ENCODE assay signal across 8 cellular contexts in genomic region chr10:451021-451471, GRCh38.
DNase-seq lines count a peak whose midpoint lies in the region; ATAC-seq and TF ChIP-seq lines count a peak whose summit lies in the region.

No MANE protein-coding gene starts in this region.

- CTCF ChIA-PET in CD4-positive, alpha-beta memory T cell (lab: Charles Lee; ENCODE audit: partially characterized antibody): interaction anchor here (0.8 to 1.7 kb wide), 3 partner anchors 9 to 190 kb away, joined by 3 to 8 read pairs (median 3); no protein-coding TSS in a partner anchor

- peaks cover 65% of the 10 kb centered on the region for H3K4me1 ChIP-seq in CD4-positive, alpha-beta memory T cell (ENCODE audit: insufficient read depth, low read length)
- H3K4me1 ChIP-seq in spleen: peaks cover 0 to 43% (median 15%) of the 10 kb centered on the region in 6 donors

- H3K27me3 ChIP-seq in CD4-positive, alpha-beta memory T cell (ENCODE audit: insufficient read depth, low read length): no peaks in the 10 kb centered on the region
- H3K27me3 ChIP-seq in spleen (replicated peaks in 1 of 7): no peaks in the 10 kb centered on the region

- no peaks in the 10 kb centered on the region for H3K9me3 Mint-ChIP-seq in CD4-positive, alpha-beta memory T cell

- no peaks in the 10 kb centered on the region for H3K27me3 Mint-ChIP-seq in CD4-positive, alpha-beta memory T cell

- H3K36me3 Mint-ChIP-seq in CD4-positive, alpha-beta memory T cell: no peaks in the 10 kb centered on the region

- peak overlapping the region; percentile 72 to 89 (median 79) for H3K4me3 Mint-ChIP-seq in CD4-positive, alpha-beta memory T cell

- DNase-seq in CD4-positive, alpha-beta memory T cell: peak; percentile 81 to 86 (median 84)
- DNase-seq in NOMO-1 treated with DMSO at 0.1 percent for 48 hours (lab: John Stamatoyannopoulos, UW; ENCODE audit: unreplicated experiment) (peak; percentile 61), spleen (peak; percentile 89), iPS-NIHi7 (ENCODE audit: extremely low spot score) (no peak), COLO829 (ENCODE audit: low spot score) (no peak)
- DNase-seq in activated naive CD4-positive, alpha-beta T cell treated with Interleukin-2 at 50 U/mL for 16 hours: peak; percentile 63

- ATAC-seq in GM21717 (IDR thresholded peaks at IDR 0.05; ENCODE audit: unreplicated experiment) (peak; percentile 94), HG02884 (IDR thresholded peaks at IDR 0.05; ENCODE audit: unreplicated experiment) (no peak)

- peak overlapping the region; percentile 14 for H3K27ac ChIP-seq in CD4-positive, alpha-beta memory T cell (ENCODE audit: low read depth, low read length)
- peak overlapping the region in 5 of 8 donors; percentile 25 to 77 (median 50) for H3K27ac ChIP-seq in spleen

- peak overlapping the region; percentile 88 to 95 (median 90) for H3K27ac Mint-ChIP-seq in CD4-positive, alpha-beta memory T cell

- POLR2A ChIA-PET in CD4-positive, alpha-beta memory T cell (lab: Charles Lee; ENCODE audit: partially characterized antibody): interaction anchor here (0.7 to 3.8 kb wide), 10 partner anchors 9 to 122 kb away, joined by 3 to 44 read pairs (median 5); no protein-coding TSS in a partner anchor

- peak overlapping the region in 1 of 2 donors; percentile 37 for H3K4me3 ChIP-seq in CD4-positive, alpha-beta memory T cell (ENCODE audit: low read length in 2 of 2)
- peak overlapping the region in 2 of 8 donors; percentile 4 to 53 for H3K4me3 ChIP-seq in spleen

- peaks cover 33 to 71% (median 56%) of the 10 kb centered on the region in 4 donors for H3K4me1 Mint-ChIP-seq in CD4-positive, alpha-beta memory T cell

- H3K9me3 ChIP-seq in CD4-positive, alpha-beta memory T cell (ENCODE audit: control insufficient read depth in 1 of 2, low read length in 2 of 2): no peaks in the 10 kb centered on the region
- H3K9me3 ChIP-seq in spleen: no peaks in the 10 kb centered on the region

- TF ChIP-seq POLR2A in spleen (IDR thresholded peaks at IDR 0.05): no peak

- WGBS in spleen, 5 donors: 47 to 51% (median 47%) methylated on average over 11 of the region's 11 CpGs

- intact Hi-C loops in CD4-positive, alpha-beta memory T cell (cut with micrococcal nuclease): loop anchor here (1.0 to 5.0 kb wide), 3 partner anchors 14 to 119 kb away; no protein-coding TSS in a partner anchor
- intact Hi-C loops in spleen (cut with DNase I; ENCODE audit: low total_unique reads): no loop called here

- TF ChIP-seq CTCF in spleen (IDR thresholded peaks at IDR 0.05 in 8 of 11, conservative IDR thresholded peaks at IDR 0.05 in 3 of 11): no peak

- H3K36me3 ChIP-seq in CD4-positive, alpha-beta memory T cell (ENCODE audit: insufficient read depth, low read length): no peaks in the 10 kb centered on the region
- no peaks in the 10 kb centered on the region for H3K36me3 ChIP-seq in spleen

Comparison
In these comparisons a context has a peak if more than half of its experiments do, and no peak if none do; other contexts are left out.
1. DNase-seq: peak in CD4-positive, alpha-beta memory T cell (5 of 5), NOMO-1 treated with DMSO at 0.1 percent for 48 hours (single experiment), activated naive CD4-positive, alpha-beta T cell treated with Interleukin-2 at 50 U/mL for 16 hours (single experiment) and spleen (single experiment); none in iPS-NIHi7 (single experiment) and COLO829 (single experiment).